37 cellular contexts compared by ENCODE assay signal in the genomic region with DNA sequence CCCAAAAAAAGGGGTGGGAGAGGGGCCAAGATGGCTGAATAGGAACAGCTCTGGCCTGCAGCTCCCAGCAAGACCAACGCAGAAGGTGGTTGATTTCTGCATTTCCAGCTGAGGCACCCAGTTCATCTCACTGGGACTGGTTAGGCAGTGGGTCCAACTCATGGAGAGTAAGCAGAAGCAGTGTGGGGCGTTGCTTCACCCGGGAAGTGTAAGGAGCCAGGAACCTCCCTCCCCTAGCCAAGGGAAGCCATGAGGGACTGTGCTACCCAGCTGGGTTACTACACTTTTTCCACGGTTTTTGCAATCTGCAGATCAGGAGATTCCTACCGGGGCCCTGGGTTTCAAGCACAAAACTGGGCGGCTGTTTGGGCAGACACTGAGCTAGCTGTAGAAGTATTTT.
"Had no signal": no experiment of that assay in that cellular context is flagged by ENCODE, and none has a peak within 500 bp of the region (broad histone marks: within the 10 kb centered on the region; RNA-seq: fewer than 3 reads in every experiment).

No MANE protein-coding gene starts in this region.

- H3K9me3 ChIP-seq: adrenal gland, body of pancreas, breast epithelium had no signal

- H3K9me3 Mint-ChIP-seq: activated B cell treated with CpG ODN at 0.5 μM for 24 hours; activated CD8-positive, alpha-beta T cell treated with anti-CD3 and anti-CD28 coated beads for 36 hours; activated naive CD8-positive, alpha-beta T cell treated with anti-CD3 and anti-CD28 coated beads for 36 hours; activated T-cell treated with anti-CD3 and anti-CD28 coated beads, Interleukin-2, amount 50 U/mL, for 4 hours; activated T-helper 17 cell treated with anti-CD3 and anti-CD28 coated beads, Interleukin-2, amount 50 U/mL, for 72 hours; central memory CD8-positive, alpha-beta T cell had no signal

- H3K4me3 ChIP-seq: adrenal gland, body of pancreas, breast epithelium, cardiac muscle cell had no signal

- H3K36me3 ChIP-seq: adrenal gland, brain microvascular endothelial cell, breast epithelium, cardiac muscle cell had no signal

- H3K27ac ChIP-seq: adrenal gland, body of pancreas, brain microvascular endothelial cell, breast epithelium, cardiac muscle cell, VCaP had no signal

- H3K27me3 Mint-ChIP-seq: activated B cell treated with CpG ODN at 0.5 μM for 24 hours; activated naive CD8-positive, alpha-beta T cell treated with anti-CD3 and anti-CD28 coated beads for 36 hours had no signal

- DNase-seq: activated B cell treated with CpG ODN at 0.5 μM for 24 hours; activated CD4-positive, alpha-beta memory T cell treated with anti-CD3 and anti-CD28 coated beads for 36 hours; activated CD4-positive, alpha-beta T cell treated with anti-CD3 and anti-CD28 coated beads for 4 hours; activated CD4-positive, alpha-beta T cell treated with anti-CD3 and anti-CD28 coated beads, Interleukin-2, amount 10 ng/mL, durations not matched to agents 24 days and 14 days; activated CD4-positive, alpha-beta T cell treated with anti-CD3 and anti-CD28 coated beads, Interleukin-2, amount 50 U/mL, for 1 hour; activated CD4-positive, alpha-beta T cell treated with anti-CD3 and anti-CD28 coated beads, Interleukin-2, amount 50 U/mL, for 4 hours; activated CD4-positive, CD25-positive, alpha-beta regulatory T cell treated with anti-CD3 and anti-CD28 coated beads, Interleukin-2, amount 50 U/mL, for 72 hours; activated CD8-positive, alpha-beta memory T cell treated with anti-CD3 and anti-CD28 coated beads, Interleukin-2, amount 50 U/mL, for 4 hours; activated CD8-positive, alpha-beta T cell treated with anti-CD3 and anti-CD28 coated beads for 36 hours; activated effector memory CD4-positive, alpha-beta T cell treated with anti-CD3 and anti-CD28 coated beads, Interleukin-2, amount 50 U/mL, for 16 hours; activated gamma-delta T cell treated with Interleukin-2 at 50 U/mL for 16 hours; activated naive CD4-positive, alpha-beta T cell; activated naive CD4-positive, alpha-beta T cell treated with anti-CD3 and anti-CD28 coated beads for 36 hours; activated naive CD4-positive, alpha-beta T cell treated with anti-CD3 and anti-CD28 coated beads, Interleukin-2, amount 50 U/mL, for 16 hours; activated naive CD8-positive, alpha-beta T cell treated with anti-CD3 and anti-CD28 coated beads for 36 hours; activated T-cell treated with anti-CD3 and anti-CD28 coated beads for 4 hours; activated T-cell treated with anti-CD3 and anti-CD28 coated beads, Interleukin-2, amount 50 U/mL, for 1 hour; activated T-cell treated with anti-CD3 and anti-CD28 coated beads, Interleukin-2, amount 50 U/mL, for 4 hours; activated T-cell treated with anti-CD3 and anti-CD28 coated beads, Interleukin-2, amount 50 U/mL, for 72 hours; adrenal gland; amniotic stem cell; aorta; body of pancreas; brain microvascular endothelial cell; caudate nucleus; cerebellar nuclear complex; T-cell; T-helper 17 cell had no signal

- ATAC-seq: activated CD8-positive, alpha-beta T cell treated with anti-CD3 and anti-CD28 coated beads for 36 hours; activated naive CD4-positive, alpha-beta T cell treated with anti-CD3 and anti-CD28 coated beads, Interleukin-2, amount 50 U/mL, for 72 hours; activated T-cell treated with anti-CD3 and anti-CD28 coated beads, Interleukin-2, amount 50 U/mL, for 4 hours; activated T-cell treated with anti-CD3 and anti-CD28 coated beads, Interleukin-2, amount 50 U/mL, for 72 hours; activated T-helper 17 cell treated with anti-CD3 and anti-CD28 coated beads, Interleukin-2, amount 50 U/mL, for 72 hours; body of pancreas; T-cell; T-helper 17 cell had no signal

- H3K27ac Mint-ChIP-seq: activated B cell treated with CpG ODN at 0.5 μM for 24 hours; activated CD4-positive, alpha-beta memory T cell treated with anti-CD3 and anti-CD28 coated beads for 36 hours; activated CD4-positive, alpha-beta T cell treated with anti-CD3 and anti-CD28 coated beads, Interleukin-2, amount 10 ng/mL, durations not matched to agents 24 days and 14 days; activated CD8-positive, alpha-beta T cell treated with anti-CD3 and anti-CD28 coated beads for 36 hours; activated naive CD4-positive, alpha-beta T cell treated with anti-CD3 and anti-CD28 coated beads for 36 hours; activated naive CD4-positive, alpha-beta T cell treated with anti-CD3 and anti-CD28 coated beads, Interleukin-2, amount 50 U/mL, for 72 hours; activated naive CD8-positive, alpha-beta T cell treated with anti-CD3 and anti-CD28 coated beads for 36 hours; activated T-cell treated with anti-CD3 and anti-CD28 coated beads, Interleukin-2, amount 50 U/mL, for 72 hours; activated T-helper 1 cell treated with anti-CD3 and anti-CD28 coated beads, Interleukin-12 subunit alpha, Interleukin-12 subunit beta, Interleukin-2, Interleukin-4 antibody, amounts not matched to agents 30 ng/mL and 10 ng/mL and 1 ng/mL, durations not matched to agents 14 hours and 24 hours and 36 hours; activated T-helper 17 cell treated with anti-CD3 and anti-CD28 coated beads, Interleukin-2, amount 50 U/mL, for 72 hours; T-cell; T-helper 17 cell had no signal

- H3K27me3 ChIP-seq: adrenal gland, body of pancreas, brain microvascular endothelial cell, breast epithelium, cardiac muscle cell had no signal

- H3K4me3 Mint-ChIP-seq: activated B cell treated with CpG ODN at 0.5 μM for 24 hours; activated CD4-positive, alpha-beta memory T cell treated with anti-CD3 and anti-CD28 coated beads for 36 hours; activated CD4-positive, alpha-beta T cell treated with anti-CD3 and anti-CD28 coated beads, Interleukin-2, amount 10 ng/mL, durations not matched to agents 24 days and 14 days; activated CD8-positive, alpha-beta T cell treated with anti-CD3 and anti-CD28 coated beads for 36 hours; activated naive CD4-positive, alpha-beta T cell treated with anti-CD3 and anti-CD28 coated beads for 36 hours; activated naive CD8-positive, alpha-beta T cell treated with anti-CD3 and anti-CD28 coated beads for 36 hours; activated T-cell treated with anti-CD3 and anti-CD28 coated beads, Interleukin-2, amount 50 U/mL, for 4 hours; activated T-cell treated with anti-CD3 and anti-CD28 coated beads, Interleukin-2, amount 50 U/mL, for 72 hours; activated T-helper 1 cell treated with anti-CD3 and anti-CD28 coated beads, Interleukin-12 subunit alpha, Interleukin-12 subunit beta, Interleukin-2, Interleukin-4 antibody, amounts not matched to agents 30 ng/mL and 10 ng/mL and 1 ng/mL, durations not matched to agents 14 hours and 24 hours and 36 hours; activated T-helper 17 cell treated with anti-CD3 and anti-CD28 coated beads, Interleukin-2, amount 50 U/mL, for 72 hours; central memory CD8-positive, alpha-beta T cell; T-cell; T-helper 17 cell had no signal

- FAIRE-seq: astrocyte, TTC549 had no signal

- H3K4me1 ChIP-seq: adrenal gland, breast epithelium had no signal

- H3K36me3 Mint-ChIP-seq: activated CD4-positive, alpha-beta memory T cell treated with anti-CD3 and anti-CD28 coated beads for 36 hours; activated naive CD8-positive, alpha-beta T cell treated with anti-CD3 and anti-CD28 coated beads for 36 hours; T-cell had no signal

- H3K4me1 Mint-ChIP-seq: activated T-helper 17 cell treated with anti-CD3 and anti-CD28 coated beads, Interleukin-2, amount 50 U/mL, for 72 hours; central memory CD8-positive, alpha-beta T cell had no signal
